17 cellular contexts compared by ENCODE assay signal in genomic region chr2:238493411-238493810, GRCh38.
DNase-seq lines count a peak whose midpoint lies in the region; ATAC-seq and TF ChIP-seq lines count a peak whose summit lies in the region.
"Had no signal": no experiment of that assay in that cellular context is flagged by ENCODE, and none has a peak within 500 bp of the region (broad histone marks: within the 10 kb centered on the region; RNA-seq: fewer than 3 reads in every experiment).

No MANE protein-coding gene starts in this region.

- WGBS in lower leg skin, 2 donors = 87 to 96% methylated on average over 5 of the region's 5 CpGs

- H3K4me3 ChIP-seq in BLaER1 treated with 17β-estradiol and CSF1 and Interleukin-3, amounts not matched to agents 10 nM and 100 nM = no peak overlapping the region; a peak in 1 of 20 replicates
- no peak overlapping the region for H3K4me3 ChIP-seq in lower leg skin (ENCODE audit: low read depth, poor library complexity, severe bottlenecking)
- H3K4me3 ChIP-seq: SJSA1 had no signal

- peaks cover 22 to 98% (median 80%) of the 10 kb centered on the region in 10 experiments for H3K4me1 ChIP-seq in BLaER1 treated with 17β-estradiol and CSF1 and Interleukin-3, amounts not matched to agents 10 nM and 100 nM
- H3K4me1 ChIP-seq: SJSA1 had no signal

- TF ChIP-seq CTCF in lower leg skin (IDR thresholded peaks at IDR 0.05) = no peak

- no peak for TF ChIP-seq POLR2A in lower leg skin (IDR thresholded peaks at IDR 0.05)

- peak overlapping the region in 2 of 11 experiments; percentile 52 to 56; a peak in 5 of 22 replicates for H3K9ac ChIP-seq in BLaER1 treated with 17β-estradiol and CSF1 and Interleukin-3, amounts not matched to agents 10 nM and 100 nM

- CTCF ChIA-PET in activated CD4-positive, alpha-beta T cell treated with anti-CD3 and anti-CD28 coated beads, Interleukin-2, amount 10 ng/mL, durations not matched to agents 7 days and 5 days (lab: Charles Lee) = interaction anchor here (0.8 kb wide), 1 partner anchor 21 kb away, joined by 3 read pairs; no protein-coding TSS in a partner anchor

- H3K4me3 Mint-ChIP-seq in activated CD4-positive, alpha-beta T cell treated with anti-CD3 and anti-CD28 coated beads, Interleukin-2, amount 10 ng/mL, durations not matched to agents 7 days and 5 days = no peak overlapping the region
- H3K4me3 Mint-ChIP-seq in T-helper 17 cell (peak overlapping the region; percentile 74), memory B cell (peak overlapping the region; percentile 62)
- H3K4me3 Mint-ChIP-seq: CD14-positive monocyte had no signal

- no peaks in the 10 kb centered on the region for H3K36me3 ChIP-seq in BLaER1 treated with 17β-estradiol and CSF1 and Interleukin-3, amounts not matched to agents 10 nM and 100 nM
- H3K36me3 ChIP-seq: SJSA1 had no signal

- H3K4me1 Mint-ChIP-seq in activated CD4-positive, alpha-beta T cell treated with anti-CD3 and anti-CD28 coated beads, Interleukin-2, amount 10 ng/mL, durations not matched to agents 7 days and 5 days = peaks cover 26% of the 10 kb centered on the region
- H3K4me1 Mint-ChIP-seq in T-helper 17 cell = peaks cover 33% of the 10 kb centered on the region
- peaks cover 11% of the 10 kb centered on the region for H3K4me1 Mint-ChIP-seq in memory B cell
- H3K4me1 Mint-ChIP-seq: CD14-positive monocyte had no signal

- no peaks in the 10 kb centered on the region for H3K27me3 Mint-ChIP-seq in activated CD4-positive, alpha-beta T cell treated with anti-CD3 and anti-CD28 coated beads, Interleukin-2, amount 10 ng/mL, durations not matched to agents 7 days and 5 days
- no peaks in the 10 kb centered on the region for H3K27me3 Mint-ChIP-seq in T-helper 17 cell
- peaks cover 11% of the 10 kb centered on the region for H3K27me3 Mint-ChIP-seq in memory B cell

- H3K27ac Mint-ChIP-seq in activated CD4-positive, alpha-beta T cell treated with anti-CD3 and anti-CD28 coated beads, Interleukin-2, amount 10 ng/mL, durations not matched to agents 7 days and 5 days = peak overlapping the region; percentile 85
- H3K27ac Mint-ChIP-seq in T-helper 17 cell (peak overlapping the region; percentile 74), memory B cell (no peak overlapping the region)
- H3K27ac Mint-ChIP-seq: CD14-positive monocyte had no signal

- no peaks in the 10 kb centered on the region for H3K36me3 Mint-ChIP-seq in activated CD4-positive, alpha-beta T cell treated with anti-CD3 and anti-CD28 coated beads, Interleukin-2, amount 10 ng/mL, durations not matched to agents 7 days and 5 days (ENCODE audit: low read depth)
- H3K36me3 Mint-ChIP-seq in T-helper 17 cell (ENCODE audit: low read depth) = no peaks in the 10 kb centered on the region
- H3K36me3 Mint-ChIP-seq in memory B cell = no peaks in the 10 kb centered on the region
- H3K36me3 Mint-ChIP-seq: CD14-positive monocyte had no signal

- DNase-seq in activated CD4-positive, alpha-beta T cell treated with anti-CD3 and anti-CD28 coated beads, Interleukin-2, amount 10 ng/mL, durations not matched to agents 7 days and 5 days = no peak
- DNase-seq in activated CD4-positive, alpha-beta T cell treated with anti-CD3 and anti-CD28 coated beads for 1 hour = no peak
- DNase-seq in T-helper 17 cell (no peak), memory B cell (ENCODE audit: low spot score in 2 of 2) (no peak), dermis blood vessel endothelial cell (no peak), lower leg skin (ENCODE audit: low spot score in 2 of 2) (no peak), middle frontal gyrus (ENCODE audit: extremely low spot score, low spot score) (no peak)
- DNase-seq: Calu3; DMS79 treated with DMSO at 0.1 percent for 48 hours; NCI-H2107; NCI-H69; NK-92 treated with Interleukin-12 subunit alpha and Interleukin-12 subunit beta, amount 100 ng/mL, for 24 hours; PC-3 had no signal

- POLR2A ChIA-PET in activated CD4-positive, alpha-beta T cell treated with anti-CD3 and anti-CD28 coated beads, Interleukin-2, amount 10 ng/mL, durations not matched to agents 7 days and 5 days (lab: Charles Lee) = no interaction called here

- H3K4me2 ChIP-seq in BLaER1 treated with 17β-estradiol and CSF1 and Interleukin-3, amounts not matched to agents 10 nM and 100 nM = peak overlapping the region; percentile 53 to 91 (median 82)

- peak overlapping the region in 4 of 11 experiments; percentile 51 to 65 (median 58); a peak in 6 of 22 replicates for H3K27ac ChIP-seq in BLaER1 treated with 17β-estradiol and CSF1 and Interleukin-3, amounts not matched to agents 10 nM and 100 nM
- H3K27ac ChIP-seq: SJSA1 had no signal

- peaks cover 0 to 27% (median 12%) of the 10 kb centered on the region in 11 experiments; a peak in 10 of 22 replicates for H3K9me3 ChIP-seq in BLaER1 treated with 17β-estradiol and CSF1 and Interleukin-3, amounts not matched to agents 10 nM and 100 nM (replicated peaks in 1 of 11)
- H3K9me3 ChIP-seq in T-helper 17 cell (ENCODE audit: control insufficient read depth, low read length, poor library complexity, severe bottlenecking) = no peaks in the 10 kb centered on the region
- H3K9me3 ChIP-seq: SJSA1 had no signal

- no peaks in the 10 kb centered on the region for H4K20me1 ChIP-seq in BLaER1 treated with 17β-estradiol and CSF1 and Interleukin-3, amounts not matched to agents 10 nM and 100 nM

- intact Hi-C loops in lower leg skin (cut with DNase I; ENCODE audit: low total_unique reads) = no loop called here

- ATAC-seq in T-helper 17 cell (no peak), memory B cell (ENCODE audit: low read depth) (no peak)
- ATAC-seq: HCT116, PC-3 had no signal

- H3K27me3 ChIP-seq in BLaER1 treated with 17β-estradiol and CSF1 and Interleukin-3, amounts not matched to agents 10 nM and 100 nM = no peaks in the 10 kb centered on the region

- no peaks in the 10 kb centered on the region for H3K9me3 Mint-ChIP-seq in activated CD4-positive, alpha-beta T cell treated with anti-CD3 and anti-CD28 coated beads, Interleukin-2, amount 10 ng/mL, durations not matched to agents 7 days and 5 days
- H3K9me3 Mint-ChIP-seq in memory B cell = no peaks in the 10 kb centered on the region
